9 cellular contexts compared by ENCODE assay signal in genomic region chr1:147389532-147390184, GRCh38.
DNase-seq lines count a peak whose midpoint lies in the region; ATAC-seq and TF ChIP-seq lines count a peak whose summit lies in the region.
"Had no signal": no experiment of that assay in that cellular context is flagged by ENCODE, and none has a peak within 500 bp of the region (broad histone marks: within the 10 kb centered on the region; RNA-seq: fewer than 3 reads in every experiment).

No MANE protein-coding gene starts in this region.

- peak; percentile 51 for ATAC-seq in HG03196 (IDR thresholded peaks at IDR 0.05; ENCODE audit: unreplicated experiment)
- ATAC-seq in thoracic aorta (ENCODE audit: insufficient number of reproducible peaks, low FRiP score, low read depth), result no peak

- DNase-seq in DMS79 treated with DMSO at 0.1 percent for 48 hours (lab: John Stamatoyannopoulos, UW) (peak; percentile 31), DMS79 (lab: John Stamatoyannopoulos, UW) (no peak), NCI-H748 (lab: John Stamatoyannopoulos, UW; ENCODE audit: unreplicated experiment) (peak; percentile 69), T47D (ENCODE audit: low read depth in 1 of 2, low spot score in 1 of 2) (peak; percentile 45 to 76), islet precursor cell (peak; percentile 54), thoracic aorta (ENCODE audit: low spot score) (no peak), GM19240 (ENCODE audit: insufficient read length, low spot score) (no peak)

- H3K27ac ChIP-seq in thoracic aorta, result no peak overlapping the region
- H3K27ac ChIP-seq: BLaER1 had no signal

- H3K27me3 ChIP-seq in thoracic aorta (replicated peaks; ENCODE audit: insufficient read depth), result no peaks in the 10 kb centered on the region
- H3K27me3 ChIP-seq: BLaER1 had no signal

- peak; percentile 59 for TF ChIP-seq CTCF in thoracic aorta (IDR thresholded peaks at IDR 0.05)

- H3K36me3 ChIP-seq in thoracic aorta, result no peaks in the 10 kb centered on the region
- H3K36me3 ChIP-seq: BLaER1 had no signal

- in situ Hi-C loops in T47D (cut with HindIII; ENCODE audit: low pct_unique_long_range_greater_than_20kb, low sequenced_read_pairs), result no loop called here

- H3K9me3 ChIP-seq in thoracic aorta, result no peaks in the 10 kb centered on the region

- no peak overlapping the region for H3K4me3 ChIP-seq in thoracic aorta
- H3K4me3 ChIP-seq: BLaER1 had no signal

- H3K4me1 ChIP-seq in thoracic aorta (ENCODE audit: control insufficient read depth in 1 of 2, low read depth in 2 of 2), result no peaks in the 10 kb centered on the region
- H3K4me1 ChIP-seq: BLaER1 had no signal

Comparison
In these comparisons a context has a peak if more than half of its experiments do, and no peak if none do; other contexts are left out.
1. DNase-seq: peak in DMS79 treated with DMSO at 0.1 percent for 48 hours (single experiment), NCI-H748 (single experiment), T47D (2 of 2) and islet precursor cell (single experiment); none in DMS79 (single experiment), thoracic aorta (single experiment) and GM19240 (single experiment).